32 cellular contexts compared by ENCODE assay signal in the genomic region with DNA sequence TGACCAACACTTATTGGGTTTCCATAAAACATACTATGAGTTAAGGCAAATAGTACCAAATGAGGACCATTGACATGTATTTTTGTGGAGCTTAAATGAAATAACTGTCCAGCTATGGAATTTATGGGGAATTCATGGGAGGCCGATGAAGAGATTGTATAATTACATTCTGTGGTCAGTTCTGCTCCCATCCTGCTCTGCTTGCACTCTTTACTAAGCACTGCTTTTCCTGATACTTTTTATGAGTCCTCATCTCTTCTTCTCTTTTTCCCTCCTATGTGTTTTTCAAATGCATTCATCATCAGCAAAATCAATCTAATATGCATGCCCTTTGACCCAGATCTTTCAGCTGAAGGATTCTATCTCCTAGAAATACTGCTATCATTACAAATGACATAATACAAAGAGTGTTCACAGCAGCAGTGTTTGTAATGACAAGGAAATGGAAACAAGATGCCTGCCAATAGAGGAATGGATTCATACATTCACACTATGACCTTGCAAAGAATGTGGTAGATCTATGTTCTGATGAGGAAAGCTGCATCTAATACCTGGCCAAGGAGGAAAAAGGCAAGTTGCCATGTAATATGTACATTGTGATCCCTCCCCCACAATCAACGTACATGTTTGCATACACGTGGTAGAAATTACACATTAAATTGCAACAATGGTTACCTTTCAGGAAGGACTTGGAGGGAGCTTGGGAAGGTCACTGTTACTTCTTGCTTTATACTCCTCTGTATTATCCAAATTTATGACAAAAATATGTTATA.
"Had no signal": no experiment of that assay in that cellular context is flagged by ENCODE, and none has a peak within 500 bp of the region (broad histone marks: within the 10 kb centered on the region; RNA-seq: fewer than 3 reads in every experiment).

No MANE protein-coding gene starts in this region.

- H3K9me3 Mint-ChIP-seq: activated naive CD4-positive, alpha-beta T cell treated with anti-CD3 and anti-CD28 coated beads for 36 hours; activated naive CD8-positive, alpha-beta T cell treated with anti-CD3 and anti-CD28 coated beads for 36 hours; activated T-helper 1 cell treated with anti-CD3 and anti-CD28 coated beads, Interleukin-12 subunit alpha, Interleukin-12 subunit beta, Interleukin-2, Interleukin-4 antibody, amounts not matched to agents 30 ng/mL and 10 ng/mL and 1 ng/mL, durations not matched to agents 14 hours and 24 hours and 36 hours; endodermal cell; natural killer cell treated with Interleukin-12 subunit alpha and Interleukin-12 subunit beta and Interleukin-15 and Interleukin-18, amount 100 ng/mL, for 72 hours; stimulated activated effector memory CD8-positive, alpha-beta T cell treated with anti-CD3 and anti-CD28 coated beads, Interleukin-12 subunit alpha, Interleukin-12 subunit beta, amount 100 ng/mL, for 72 hours; stimulated activated naive CD8-positive, alpha-beta T cell treated with anti-CD3 and anti-CD28 coated beads, Interleukin-15, amount 100 ng/mL, for 72 hours; type B pancreatic cell had no signal

- DNase-seq: activated CD4-positive, alpha-beta T cell treated with anti-CD3 and anti-CD28 coated beads for 48 hours; activated CD4-positive, alpha-beta T cell treated with anti-CD3 and anti-CD28 coated beads, Interleukin-2, amount 50 U/mL, for 48 hours; activated CD8-positive, alpha-beta memory T cell treated with anti-CD3 and anti-CD28 coated beads, Interleukin-2, amount 50 U/mL, for 4 hours; activated effector memory CD4-positive, alpha-beta T cell treated with anti-CD3 and anti-CD28 coated beads, Interleukin-2, amount 50 U/mL, for 16 hours; activated naive CD4-positive, alpha-beta T cell treated with anti-CD3 and anti-CD28 coated beads for 36 hours; activated naive CD8-positive, alpha-beta T cell treated with anti-CD3 and anti-CD28 coated beads for 36 hours; activated T-cell treated with anti-CD3 and anti-CD28 coated beads, Interleukin-2, amount 50 U/mL, for 1 hour; amniotic stem cell; central memory CD4-positive, alpha-beta T cell; endodermal cell; foreskin melanocyte; heart right ventricle; kidney glomerular epithelial cell; left lung; lower lobe of right lung; mesenchymal stem cell; right lobe of liver; stimulated activated CD4-positive, alpha-beta T cell treated with anti-CD3 and anti-CD28 coated beads, Interleukin-12 subunit alpha, Interleukin-12 subunit beta, amount 100 ng/mL, for 4 hours; stimulated activated CD4-positive, alpha-beta T cell treated with anti-CD3 and anti-CD28 coated beads, Interleukin-4, amount 100 ng/mL, for 1 hour; stimulated activated naive CD8-positive, alpha-beta T cell treated with anti-CD3 and anti-CD28 coated beads, Interleukin-15, amount 100 ng/mL, for 72 hours; substantia nigra; T1000; WERI-Rb-1 had no signal

- ATAC-seq: activated CD4-positive, CD25-positive, alpha-beta regulatory T cell treated with anti-CD3 and anti-CD28 coated beads, Interleukin-2, amount 50 U/mL, for 24 hours; heart right ventricle; left lung; lower lobe of right lung; natural killer cell treated with Interleukin-12 subunit alpha and Interleukin-12 subunit beta and Interleukin-15 and Interleukin-18, amount 100 ng/mL, for 72 hours; right lobe of liver; stimulated activated effector memory CD8-positive, alpha-beta T cell treated with anti-CD3 and anti-CD28 coated beads, Interleukin-12 subunit alpha, Interleukin-12 subunit beta, amount 100 ng/mL, for 72 hours; stimulated activated naive CD8-positive, alpha-beta T cell treated with anti-CD3 and anti-CD28 coated beads, Interleukin-15, amount 100 ng/mL, for 72 hours had no signal

- H3K27ac ChIP-seq: breast epithelium, esophagus muscularis mucosa, heart right ventricle, left lung, lower lobe of right lung, right lobe of liver, skin epidermis, vagina, WERI-Rb-1 had no signal

- H3K27ac Mint-ChIP-seq: activated naive CD4-positive, alpha-beta T cell treated with anti-CD3 and anti-CD28 coated beads for 36 hours; activated naive CD8-positive, alpha-beta T cell treated with anti-CD3 and anti-CD28 coated beads for 36 hours; activated T-helper 1 cell treated with anti-CD3 and anti-CD28 coated beads, Interleukin-12 subunit alpha, Interleukin-12 subunit beta, Interleukin-2, Interleukin-4 antibody, amounts not matched to agents 30 ng/mL and 10 ng/mL and 1 ng/mL, durations not matched to agents 14 hours and 24 hours and 36 hours; endodermal cell; natural killer cell treated with Interleukin-12 subunit alpha and Interleukin-12 subunit beta and Interleukin-15 and Interleukin-18, amount 100 ng/mL, for 72 hours; stimulated activated effector memory CD8-positive, alpha-beta T cell treated with anti-CD3 and anti-CD28 coated beads, Interleukin-12 subunit alpha, Interleukin-12 subunit beta, amount 100 ng/mL, for 72 hours; type B pancreatic cell had no signal

- H3K4me3 Mint-ChIP-seq: activated naive CD4-positive, alpha-beta T cell treated with anti-CD3 and anti-CD28 coated beads for 36 hours; activated naive CD8-positive, alpha-beta T cell treated with anti-CD3 and anti-CD28 coated beads for 36 hours; activated T-helper 1 cell treated with anti-CD3 and anti-CD28 coated beads, Interleukin-12 subunit alpha, Interleukin-12 subunit beta, Interleukin-2, Interleukin-4 antibody, amounts not matched to agents 30 ng/mL and 10 ng/mL and 1 ng/mL, durations not matched to agents 14 hours and 24 hours and 36 hours; endodermal cell; natural killer cell treated with Interleukin-12 subunit alpha and Interleukin-12 subunit beta and Interleukin-15 and Interleukin-18, amount 100 ng/mL, for 72 hours; stimulated activated effector memory CD8-positive, alpha-beta T cell treated with anti-CD3 and anti-CD28 coated beads, Interleukin-12 subunit alpha, Interleukin-12 subunit beta, amount 100 ng/mL, for 72 hours; stimulated activated naive CD8-positive, alpha-beta T cell treated with anti-CD3 and anti-CD28 coated beads, Interleukin-15, amount 100 ng/mL, for 72 hours; type B pancreatic cell had no signal

- H3K36me3 Mint-ChIP-seq: activated naive CD8-positive, alpha-beta T cell treated with anti-CD3 and anti-CD28 coated beads for 36 hours; natural killer cell treated with Interleukin-12 subunit alpha and Interleukin-12 subunit beta and Interleukin-15 and Interleukin-18, amount 100 ng/mL, for 72 hours; stimulated activated effector memory CD8-positive, alpha-beta T cell treated with anti-CD3 and anti-CD28 coated beads, Interleukin-12 subunit alpha, Interleukin-12 subunit beta, amount 100 ng/mL, for 72 hours; type B pancreatic cell had no signal

- H3K36me3 ChIP-seq: breast epithelium, esophagus muscularis mucosa, heart right ventricle, left lung, lower lobe of right lung, right lobe of liver, vagina, WERI-Rb-1 had no signal

- H3K9me3 ChIP-seq: breast epithelium, esophagus muscularis mucosa, heart right ventricle, left lung, lower lobe of right lung, right lobe of liver, vagina had no signal

- H3K27me3 ChIP-seq: breast epithelium, left lung, right lobe of liver, vagina had no signal

- H3K4me3 ChIP-seq: breast epithelium, esophagus muscularis mucosa, heart right ventricle, left lung, lower lobe of right lung, right lobe of liver, skin epidermis, vagina had no signal

- H3K4me1 ChIP-seq: breast epithelium, vagina had no signal
